ENCODE assay signal across 9 cellular contexts in the genomic region with DNA sequence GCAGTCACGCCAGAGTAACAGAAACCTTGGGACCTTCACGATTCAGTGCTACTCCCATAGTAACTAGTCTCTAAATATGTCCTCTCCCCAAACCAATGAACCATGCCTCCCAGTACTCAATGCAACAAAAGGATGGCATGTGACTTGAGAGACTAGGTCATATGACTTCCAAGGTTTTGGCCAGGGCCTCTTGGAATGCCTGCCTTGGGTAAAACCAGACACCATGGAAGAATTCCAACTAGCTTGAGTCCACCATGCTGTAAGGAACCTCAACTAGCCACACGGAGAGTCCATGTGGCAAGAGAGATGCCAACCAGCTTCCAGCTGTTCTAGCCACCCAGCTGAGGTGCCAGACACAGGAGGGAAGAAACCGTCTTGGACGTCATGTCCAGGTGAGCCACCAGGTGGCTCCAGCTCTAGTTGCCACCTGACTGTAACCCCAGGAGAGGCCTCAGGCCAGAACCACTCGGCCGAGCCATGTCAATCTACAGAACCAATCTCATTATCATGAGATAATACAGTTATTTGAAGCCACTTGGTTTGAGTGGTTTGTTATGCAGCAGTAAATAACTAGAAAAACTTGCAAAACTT.
DNase-seq lines count a peak whose midpoint lies in the region; ATAC-seq and TF ChIP-seq lines count a peak whose summit lies in the region.
"Had no signal": no experiment of that assay in that cellular context is flagged by ENCODE, and none has a peak within 500 bp of the region (broad histone marks: within the 10 kb centered on the region; RNA-seq: fewer than 3 reads in every experiment).

No MANE protein-coding gene starts in this region.

- DNase-seq in ACHN (peak; percentile 6), GM12865 (ENCODE audit: low read depth) (peak; percentile 65), RPMI8226 (peak; percentile 81), germinal center (ENCODE audit: low spot score) (peak; percentile 57), occipital lobe (lab: John Stamatoyannopoulos, UW) (no peak)

- in situ Hi-C loops in ACHN (cut with HindIII; ENCODE audit: low pct_ligation_motif_present, low pct_unique_long_range_greater_than_20kb, low sequenced_read_pairs), result no loop called here

- no peak overlapping the region for H3K4me3 ChIP-seq in GM12865 (ENCODE audit: low read depth, low read length)
- H3K4me3 ChIP-seq: HAP-1 had no signal

- ATAC-seq in HG02973 (IDR thresholded peaks at IDR 0.05; ENCODE audit: unreplicated experiment), result no peak
- no peak for ATAC-seq in HG02870 (IDR thresholded peaks at IDR 0.05; ENCODE audit: unreplicated experiment)
- no peak for ATAC-seq in GM18519 (IDR thresholded peaks at IDR 0.05; ENCODE audit: low FRiP score, unreplicated experiment)

- TF ChIP-seq CTCF in GM12865 (IDR thresholded peaks at IDR 0.05; ENCODE audit: insufficient read depth, low read depth, low read length, missing control alignments), result peak; percentile 46
